In the genomic region with DNA sequence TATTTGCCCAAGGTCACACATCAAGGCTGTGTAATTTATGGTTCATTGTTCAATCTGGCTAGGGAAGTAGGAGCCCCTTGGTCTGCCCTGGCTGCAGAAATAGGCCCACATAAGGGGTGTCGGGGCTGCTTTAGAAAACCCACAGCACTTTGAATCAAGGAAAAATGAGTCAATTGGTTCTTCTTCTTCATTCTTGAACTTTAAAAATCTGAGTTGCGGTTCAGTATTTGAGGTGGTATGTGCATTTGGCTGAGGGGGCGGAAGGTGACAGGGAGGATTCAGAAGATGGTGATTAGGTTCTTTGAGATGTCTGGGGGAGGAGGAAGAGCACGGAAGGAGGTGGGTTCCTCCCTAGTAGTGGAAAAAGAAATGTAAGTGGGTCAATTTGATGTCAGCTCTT, we compare ENCODE assay signal across 8 cellular contexts.
DNase-seq lines count a peak whose midpoint lies in the region; ATAC-seq, FAIRE-seq and TF ChIP-seq lines count a peak whose summit lies in the region.

No MANE protein-coding gene starts in this region.

- ATAC-seq in HG02870 (IDR thresholded peaks at IDR 0.05; ENCODE audit: unreplicated experiment) (peak; percentile 44), GM21381 (IDR thresholded peaks at IDR 0.05; ENCODE audit: unreplicated experiment) (no peak), GM19324 (IDR thresholded peaks at IDR 0.05; ENCODE audit: low FRiP score, unreplicated experiment) (no peak)

- no peak for TF ChIP-seq POLR2A in GM12891 (IDR thresholded peaks at IDR 0.05; ENCODE audit: low read depth, low read length)

- peak; percentile 91 for FAIRE-seq in GM12891 (lab: Jason Lieb, UNC)

- DNase-seq in GM12891 (ENCODE audit: insufficient read length, low spot score) (no peak), activated T-cell treated with anti-CD3 and anti-CD28 coated beads for 48 hours (ENCODE audit: low read depth) (peak; percentile 54), hippocampal formation (lab: John Stamatoyannopoulos, UW) (no peak), SHP77 (lab: John Stamatoyannopoulos, UW) (no peak)
- peak in 3 of 4 experiments; percentile 18 to 53 (median 20) for DNase-seq in stimulated activated CD4-positive, alpha-beta T cell treated with anti-CD3 and anti-CD28 coated beads, Interleukin-1b, Interleukin-23, amount 100 ng/mL, for 24 hours (ENCODE audit: low read depth in 4 of 4, low spot score in 1 of 4)

TF ChIP-seq in GM12891, 5 proteins besides CTCF, POLR2A, EP300 and RAD21:
- 0 out of 2 replicates have a peak, but pooled peaks have one; percentile 7 for TF ChIP-seq TAF1 (IDR thresholded peaks at IDR 0.05; ENCODE audit: low read depth, low read length)
- TF ChIP-seq POLR2AphosphoS5 (IDR thresholded peaks at IDR 0.05; ENCODE audit: low read depth, low read length) = no peak
- peak; percentile 66; the same call in 1 of the 2 replicates for TF ChIP-seq POU2F2 (IDR thresholded peaks at IDR 0.05; ENCODE audit: low read depth, low read length)
- no peak for TF ChIP-seq PAX5 (IDR thresholded peaks at IDR 0.05; ENCODE audit: insufficient read depth, low read length, severe bottlenecking)
- peak; percentile 48; the same call in 1 of the 2 replicates for TF ChIP-seq SPI1 (IDR thresholded peaks at IDR 0.05; ENCODE audit: low read depth, low read length)

Comparison
In these comparisons a context has a peak if more than half of its experiments do, and no peak if none do; other contexts are left out.
1. DNase-seq: peak in activated T-cell treated with anti-CD3 and anti-CD28 coated beads for 48 hours (single experiment) and stimulated activated CD4-positive, alpha-beta T cell treated with anti-CD3 and anti-CD28 coated beads, Interleukin-1b, Interleukin-23, amount 100 ng/mL, for 24 hours (3 of 4); none in GM12891 (single experiment), hippocampal formation (0 of 2) and SHP77 (0 of 2).